ENCODE assay signal across 10 cellular contexts in the genomic region with DNA sequence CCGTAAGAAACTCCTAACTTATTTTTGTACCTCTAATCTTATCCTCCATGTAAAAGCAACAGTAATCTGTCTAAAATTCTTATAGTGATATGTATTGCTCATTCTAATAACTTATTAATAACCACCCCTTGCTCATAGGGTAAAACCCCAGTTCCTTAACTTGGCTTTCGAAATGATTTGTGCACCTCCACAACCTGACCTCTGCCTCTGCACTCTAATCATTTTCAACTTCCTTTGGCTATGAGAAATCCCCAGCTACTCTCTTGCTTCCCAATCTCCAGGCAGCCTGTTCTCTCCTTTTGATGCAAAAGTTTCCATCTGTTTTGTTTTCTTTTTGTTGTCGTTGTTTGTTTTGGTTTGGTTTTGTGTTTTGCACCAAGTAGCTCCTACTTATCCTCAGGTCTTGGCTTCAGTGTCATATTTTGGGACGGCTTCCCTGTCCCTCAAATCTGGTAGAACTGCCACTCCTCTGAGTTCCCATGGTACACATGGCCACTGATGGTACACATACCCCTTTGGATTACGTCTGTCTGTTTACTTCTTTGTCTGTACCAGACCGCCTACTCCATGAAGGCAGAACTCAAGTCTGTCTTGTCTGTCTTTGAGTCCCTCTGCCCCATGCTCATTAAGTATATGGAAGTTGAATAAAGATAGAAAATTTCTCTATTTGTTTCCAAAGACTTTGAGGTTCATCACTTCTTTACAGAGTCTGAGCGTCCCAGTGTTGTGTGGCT.
DNase-seq lines count a peak whose midpoint lies in the region; ATAC-seq and TF ChIP-seq lines count a peak whose summit lies in the region.
"Had no signal": no experiment of that assay in that cellular context is flagged by ENCODE, and none has a peak within 500 bp of the region (broad histone marks: within the 10 kb centered on the region; RNA-seq: fewer than 3 reads in every experiment).

No MANE protein-coding gene starts in this region.

- TF ChIP-seq CTCF in MCF 10A (IDR thresholded peaks at IDR 0.05; ENCODE audit: unreplicated experiment) (no peak), breast epithelium (IDR thresholded peaks at IDR 0.05) (no peak), HCT116 (IDR thresholded peaks at IDR 0.05 in 2 of 3, conservative IDR thresholded peaks at IDR 0.05 in 1 of 3; ENCODE audit: borderline replicate concordance in 1 of 3, insufficient read depth in 1 of 3, low read depth in 2 of 3, low read length in 2 of 3) (no peak), sigmoid colon (IDR thresholded peaks at IDR 0.05) (no peak), HFFc6 (IDR thresholded peaks at IDR 0.05) (no peak)

- DNase-seq in MCF 10A (ENCODE audit: unreplicated experiment) (no peak), breast epithelium (ENCODE audit: low spot score in 2 of 2) (no peak), HCT116 (ENCODE audit: low read depth, low spot score) (no peak), sigmoid colon (no peak), HFFc6 (no peak), NCI-H187 (lab: John Stamatoyannopoulos, UW) (no peak)
- DNase-seq in stimulated activated CD4-positive, alpha-beta T cell treated with anti-CD3 and anti-CD28 coated beads, Interleukin-4, amount 100 ng/mL, for 1 hour: no peak
- DNase-seq: foreskin fibroblast, tibial artery had no signal

- RAD21 ChIA-PET in HCT116 (lab: Charles Lee; ENCODE audit: low non-redundant PET in 1 of 2, low total read pairs in 2 of 2, uncharacterized antibody in 2 of 2, unreplicated experiment in 2 of 2): no interaction called here

- CTCF ChIA-PET in MCF 10A (lab: Yijun Ruan, JAX) (no interaction called here), HCT116 (lab: Charles Lee) (no interaction called here)

- TF ChIP-seq RAD21 in HCT116 (IDR thresholded peaks at IDR 0.05; ENCODE audit: low read depth): no peak

- H3K4me1 ChIP-seq in breast epithelium (no peaks in the 10 kb centered on the region), HCT116 (ENCODE audit: control insufficient read depth in 1 of 2, insufficient read depth in 2 of 2, low read length in 2 of 2) (peaks cover 0 to 50% of the 10 kb centered on the region in 2 experiments; a peak in 2 of 4 replicates), sigmoid colon (peaks cover 0 to 40% (median 36%) of the 10 kb centered on the region in 4 donors)

- H3K4me3 ChIP-seq in breast epithelium: no peak overlapping the region
- H3K4me3 ChIP-seq in HCT116 (replicated peaks in 1 of 2; ENCODE audit: low read depth in 1 of 2, low read length in 2 of 2): no peak overlapping the region
- H3K4me3 ChIP-seq in sigmoid colon: no peak overlapping the region
- H3K4me3 ChIP-seq: tibial artery had no signal

- H3K79me2 ChIP-seq in HCT116 (ENCODE audit: insufficient read depth, low read length): no peaks in the 10 kb centered on the region

- H3K36me3 ChIP-seq in breast epithelium (no peaks in the 10 kb centered on the region), HCT116 (ENCODE audit: control insufficient read depth in 1 of 2, insufficient read depth in 2 of 2, low read length in 2 of 2) (no peaks in the 10 kb centered on the region), sigmoid colon (no peaks in the 10 kb centered on the region)
- H3K36me3 ChIP-seq: tibial artery had no signal

- TF ChIP-seq POLR2A in breast epithelium (IDR thresholded peaks at IDR 0.05) (no peak), HCT116 (IDR thresholded peaks at IDR 0.05; ENCODE audit: borderline replicate concordance, extremely low read depth, insufficient read depth, insufficient read length) (no peak), sigmoid colon (IDR thresholded peaks at IDR 0.05) (no peak)

- peak overlapping the region; percentile 31 for H3K4me2 ChIP-seq in HCT116 (ENCODE audit: low read length)

- BruUV-seq in MCF 10A (replicated peaks; lab: Mats Ljungman, UMichigan) (no TSS peak), HCT116 (replicated peaks; lab: Mats Ljungman, UMichigan) (no TSS peak)

- H3K4me1 Mint-ChIP-seq in MCF 10A (ENCODE audit: insufficient read depth, unreplicated experiment): peaks cover 46% of the 10 kb centered on the region
- peaks cover 63% of the 10 kb centered on the region for H3K4me1 Mint-ChIP-seq in HFFc6 (ENCODE audit: low read depth)

- H3K27ac ChIP-seq in breast epithelium (no peak overlapping the region), HCT116 (ENCODE audit: low read depth, low read length) (no peak overlapping the region), sigmoid colon (no peak overlapping the region)

- no peaks in the 10 kb centered on the region for H3K27me3 Mint-ChIP-seq in MCF 10A (ENCODE audit: insufficient read depth, unreplicated experiment)
- H3K27me3 Mint-ChIP-seq in HFFc6 (ENCODE audit: insufficient read depth): no peaks in the 10 kb centered on the region; the same call in 1 of the 2 replicates

- H2AFZ ChIP-seq in HCT116 (ENCODE audit: low read depth, low read length, poor library complexity, severe bottlenecking): peak overlapping the region; percentile 60

- no peak for ATAC-seq in HCT116
- peak; percentile 96 for ATAC-seq in HG03442 (IDR thresholded peaks at IDR 0.05; ENCODE audit: unreplicated experiment)

- H3K4me3 Mint-ChIP-seq in MCF 10A (ENCODE audit: unreplicated experiment) (no peak overlapping the region), HFFc6 (no peak overlapping the region)

- no peaks in the 10 kb centered on the region for H3K27me3 ChIP-seq in breast epithelium
- H3K27me3 ChIP-seq in HCT116 (ENCODE audit: insufficient read depth, low read length): no peaks in the 10 kb centered on the region
- no peaks in the 10 kb centered on the region for H3K27me3 ChIP-seq in sigmoid colon
- H3K27me3 ChIP-seq: tibial artery had no signal

- peak overlapping the region; percentile 68 for H3K27ac Mint-ChIP-seq in MCF 10A (ENCODE audit: low read depth, unreplicated experiment)
- no peak overlapping the region for H3K27ac Mint-ChIP-seq in HFFc6

- no peaks in the 10 kb centered on the region for H3K9me2 ChIP-seq in HCT116 (ENCODE audit: insufficient read depth)

- POLR2A ChIA-PET in MCF 10A (lab: Yijun Ruan, JAX): no interaction called here
- POLR2A ChIA-PET in HCT116 (lab: Charles Lee): no interaction called here

- peaks cover 6% of the 10 kb centered on the region for H3K9me3 Mint-ChIP-seq in MCF 10A (ENCODE audit: unreplicated experiment)
- H3K9me3 Mint-ChIP-seq in HFFc6: no peaks in the 10 kb centered on the region

- TF ChIP-seq EP300 in sigmoid colon (IDR thresholded peaks at IDR 0.05): no peak

- H3K9ac ChIP-seq in HCT116 (ENCODE audit: low read length): no peak overlapping the region

- no peaks in the 10 kb centered on the region for H3K9me3 ChIP-seq in breast epithelium
- H3K9me3 ChIP-seq in HCT116 (ENCODE audit: control insufficient read depth in 1 of 2, insufficient read depth in 1 of 2, low read depth in 1 of 2, low read length in 2 of 2): no peaks in the 10 kb centered on the region
- H3K9me3 ChIP-seq in sigmoid colon: no peaks in the 10 kb centered on the region
- H3K9me3 ChIP-seq: tibial artery had no signal

- 87 to 91% methylated on average over 7 of the region's 7 CpGs for WGBS in sigmoid colon, 2 donors

- no peaks in the 10 kb centered on the region for H4K20me1 ChIP-seq in HCT116 (ENCODE audit: insufficient read depth)

- H3K36me3 Mint-ChIP-seq in MCF 10A (ENCODE audit: insufficient read depth, unreplicated experiment) (no peaks in the 10 kb centered on the region), HFFc6 (ENCODE audit: low read depth) (peaks cover 9% of the 10 kb centered on the region)

- intact Hi-C loops in MCF 10A (cut with micrococcal nuclease): no loop called here
- intact Hi-C loops in breast epithelium (cut with DNase I; ENCODE audit: low total_unique reads): no loop called here
- intact Hi-C loops in HCT116 (cut with micrococcal nuclease): no loop called here
- intact Hi-C loops in sigmoid colon (cut with DNase I): no loop called here

TF ChIP-seq in HCT116, 20 proteins besides CTCF, POLR2A, EP300 and RAD21:
- TF ChIP-seq JUND (IDR thresholded peaks at IDR 0.05) (no peak), POLR2AphosphoS5 (IDR thresholded peaks at IDR 0.05; ENCODE audit: low read depth, low read length) (no peak), SP1 (IDR thresholded peaks at IDR 0.05; ENCODE audit: low read depth) (no peak), TCF7L2 (IDR thresholded peaks at IDR 0.05; ENCODE audit: borderline replicate concordance, extremely low read depth, insufficient read depth, insufficient read length) (no peak), EZH2 (IDR thresholded peaks at IDR 0.05) (no peak), CBX3 (IDR thresholded peaks at IDR 0.05; ENCODE audit: low read depth) (no peak), ZFX (IDR thresholded peaks at IDR 0.05) (no peak), MAX (IDR thresholded peaks at IDR 0.05) (no peak), EGR1 (IDR thresholded peaks at IDR 0.05; ENCODE audit: low read depth) (no peak), SRF (IDR thresholded peaks at IDR 0.05; ENCODE audit: low read depth) (no peak)
TF ChIP-seq in HCT116: peak in this region for 0.
